29 cellular contexts compared by ENCODE assay signal in genomic region chr9:36911037-36911436, GRCh38.
DNase-seq lines count a peak whose midpoint lies in the region; ATAC-seq and TF ChIP-seq lines count a peak whose summit lies in the region.
"Had no signal": no experiment of that assay in that cellular context is flagged by ENCODE, and none has a peak within 500 bp of the region (broad histone marks: within the 10 kb centered on the region; RNA-seq: fewer than 3 reads in every experiment).

No MANE protein-coding gene starts in this region.

- H3K36me3 ChIP-seq in endodermal cell (ENCODE audit: control insufficient read depth, insufficient read depth, low read length), result no peaks in the 10 kb centered on the region
- H3K36me3 ChIP-seq: gastroesophageal sphincter, left ventricle myocardium inferior, pancreas had no signal

- H3K9me3 Mint-ChIP-seq in endodermal cell, result no peaks in the 10 kb centered on the region
- H3K9me3 Mint-ChIP-seq in natural killer cell treated with Interleukin-12 subunit alpha and Interleukin-12 subunit beta and Interleukin-15 and Interleukin-18, amount 100 ng/mL, for 72 hours, result no peaks in the 10 kb centered on the region
- no peaks in the 10 kb centered on the region for H3K9me3 Mint-ChIP-seq in T-helper 2 cell treated with Interferon-gamma antibody and Interleukin-4, amounts not matched to agents 5 μg/mL and 100 μg/mL, for 36 hours
- H3K9me3 Mint-ChIP-seq: activated naive CD4-positive, alpha-beta T cell treated with anti-CD3 and anti-CD28 coated beads, Interleukin-2, amount 50 U/mL, for 72 hours; activated T-helper 17 cell treated with anti-CD3 and anti-CD28 coated beads, Interleukin-2, amount 50 U/mL, for 72 hours had no signal

- no peak overlapping the region for H3K9ac ChIP-seq in endodermal cell (ENCODE audit: extremely low read depth, low read length, poor library complexity, severe bottlenecking)
- H3K9ac ChIP-seq: SK-N-SH had no signal

- H3K4me3 ChIP-seq in NB4 (ENCODE audit: low read depth, low read length) (no peak overlapping the region), endodermal cell (ENCODE audit: low read length) (no peak overlapping the region)
- H3K4me3 ChIP-seq: gastroesophageal sphincter, K562, left ventricle myocardium inferior, pancreas had no signal

- peaks cover 14% of the 10 kb centered on the region for H3K27me3 Mint-ChIP-seq in endodermal cell (ENCODE audit: insufficient read depth)
- peaks cover 28 to 37% of the 10 kb centered on the region in 2 donors for H3K27me3 Mint-ChIP-seq in natural killer cell treated with Interleukin-12 subunit alpha and Interleukin-12 subunit beta and Interleukin-15 and Interleukin-18, amount 100 ng/mL, for 72 hours
- H3K27me3 Mint-ChIP-seq in T-helper 2 cell treated with Interferon-gamma antibody and Interleukin-4, amounts not matched to agents 5 μg/mL and 100 μg/mL, for 36 hours (ENCODE audit: low read depth), result peaks cover 32% of the 10 kb centered on the region

- H3K4me3 Mint-ChIP-seq in endodermal cell, result no peak overlapping the region
- no peak overlapping the region for H3K4me3 Mint-ChIP-seq in natural killer cell treated with Interleukin-12 subunit alpha and Interleukin-12 subunit beta and Interleukin-15 and Interleukin-18, amount 100 ng/mL, for 72 hours
- no peak overlapping the region for H3K4me3 Mint-ChIP-seq in T-helper 2 cell treated with Interferon-gamma antibody and Interleukin-4, amounts not matched to agents 5 μg/mL and 100 μg/mL, for 36 hours
- H3K4me3 Mint-ChIP-seq: activated T-helper 17 cell treated with anti-CD3 and anti-CD28 coated beads, Interleukin-2, amount 50 U/mL, for 72 hours; nephron progenitor cell had no signal

- 93 to 100% methylated on average over 5 to 6 of the region's 6 CpGs for WGBS in endodermal cell (ENCODE audit: insufficient coverage in 1 of 2, insufficient read length in 1 of 2), 2 experiments

- H3K36me3 Mint-ChIP-seq in endodermal cell (ENCODE audit: low read depth), result no peaks in the 10 kb centered on the region
- no peaks in the 10 kb centered on the region for H3K36me3 Mint-ChIP-seq in natural killer cell treated with Interleukin-12 subunit alpha and Interleukin-12 subunit beta and Interleukin-15 and Interleukin-18, amount 100 ng/mL, for 72 hours
- no peaks in the 10 kb centered on the region for H3K36me3 Mint-ChIP-seq in T-helper 2 cell treated with Interferon-gamma antibody and Interleukin-4, amounts not matched to agents 5 μg/mL and 100 μg/mL, for 36 hours (ENCODE audit: low read depth)
- H3K36me3 Mint-ChIP-seq: activated naive CD4-positive, alpha-beta T cell treated with anti-CD3 and anti-CD28 coated beads, Interleukin-2, amount 50 U/mL, for 72 hours had no signal

- TF ChIP-seq CTCF in GM12873 (IDR thresholded peaks at IDR 0.05; ENCODE audit: insufficient read depth, low read depth, low read length, missing control alignments) (peak; percentile 34), NB4 (IDR thresholded peaks at IDR 0.05; ENCODE audit: low read depth, low read length) (peak; percentile 17), endodermal cell (conservative IDR thresholded peaks at IDR 0.05) (peak; percentile 43)

- no peaks in the 10 kb centered on the region for H3K9me3 ChIP-seq in endodermal cell (ENCODE audit: control insufficient read depth, low read length)
- H3K9me3 ChIP-seq: pancreas had no signal

- no peak overlapping the region for H3K27ac ChIP-seq in endodermal cell (ENCODE audit: low read depth, low read length)
- H3K27ac ChIP-seq: gastroesophageal sphincter, left ventricle myocardium inferior, pancreas, VCaP had no signal

- no peak for DNase-seq in NB4 (ENCODE audit: low read depth)
- DNase-seq in endodermal cell, result peak; percentile 38
- no peak for DNase-seq in natural killer cell treated with Interleukin-12 subunit alpha and Interleukin-12 subunit beta and Interleukin-15 and Interleukin-18, amount 100 ng/mL, for 72 hours (ENCODE audit: low spot score)
- DNase-seq in NCI-H1105 treated with DMSO at 0.1 percent for 48 hours (lab: John Stamatoyannopoulos, UW), result no peak
- no peak for DNase-seq in NCI-H526 (lab: John Stamatoyannopoulos, UW)
- no peak for DNase-seq in T-helper 2 cell treated with Interferon-gamma antibody and Interleukin-4, amounts not matched to agents 5 μg/mL and 100 μg/mL, for 36 hours (ENCODE audit: low spot score)
- DNase-seq: activated CD4-positive, alpha-beta T cell treated with anti-CD3 and anti-CD28 coated beads, Interleukin-2, amount 50 U/mL, for 48 hours; activated CD8-positive, alpha-beta memory T cell treated with anti-CD3 and anti-CD28 coated beads, Interleukin-2, amount 50 U/mL, for 48 hours; aorta; central memory CD4-positive, alpha-beta T cell; dermis blood vessel endothelial cell; DMS153; hypothalamus; left ventricle myocardium inferior; MV-4-11; NCI-H187 treated with DMSO at 0.1 percent for 48 hours; nephron progenitor cell; pancreas; right cardiac atrium; SK-N-SH; stimulated activated CD4-positive, alpha-beta T cell treated with anti-CD3 and anti-CD28 coated beads, Interleukin-12 subunit alpha, Interleukin-12 subunit beta, amount 100 ng/mL, for 4 hours; stimulated activated CD4-positive, alpha-beta T cell treated with anti-CD3 and anti-CD28 coated beads, Interleukin-4, amount 100 ng/mL, for 4 hours; stimulated activated naive CD8-positive, alpha-beta T cell treated with anti-CD3 and anti-CD28 coated beads, Interleukin-15, Interleukin-2, amounts not matched to agents 100 U/mL and 50 U/mL, for 24 hours had no signal

- H3K4me1 Mint-ChIP-seq in endodermal cell, result no peaks in the 10 kb centered on the region
- no peaks in the 10 kb centered on the region for H3K4me1 Mint-ChIP-seq in natural killer cell treated with Interleukin-12 subunit alpha and Interleukin-12 subunit beta and Interleukin-15 and Interleukin-18, amount 100 ng/mL, for 72 hours (ENCODE audit: low read depth in 2 of 2)
- no peaks in the 10 kb centered on the region for H3K4me1 Mint-ChIP-seq in T-helper 2 cell treated with Interferon-gamma antibody and Interleukin-4, amounts not matched to agents 5 μg/mL and 100 μg/mL, for 36 hours (ENCODE audit: low read depth)
- H3K4me1 Mint-ChIP-seq: activated T-helper 17 cell treated with anti-CD3 and anti-CD28 coated beads, Interleukin-2, amount 50 U/mL, for 72 hours; nephron progenitor cell had no signal

- H3K27ac Mint-ChIP-seq in endodermal cell, result no peak overlapping the region
- no peak overlapping the region for H3K27ac Mint-ChIP-seq in natural killer cell treated with Interleukin-12 subunit alpha and Interleukin-12 subunit beta and Interleukin-15 and Interleukin-18, amount 100 ng/mL, for 72 hours
- H3K27ac Mint-ChIP-seq in T-helper 2 cell treated with Interferon-gamma antibody and Interleukin-4, amounts not matched to agents 5 μg/mL and 100 μg/mL, for 36 hours, result no peak overlapping the region
- H3K27ac Mint-ChIP-seq: activated naive CD4-positive, alpha-beta T cell treated with anti-CD3 and anti-CD28 coated beads, Interleukin-2, amount 50 U/mL, for 72 hours; activated T-helper 17 cell treated with anti-CD3 and anti-CD28 coated beads, Interleukin-2, amount 50 U/mL, for 72 hours; nephron progenitor cell had no signal

- peaks cover 7% of the 10 kb centered on the region for H3K27me3 ChIP-seq in endodermal cell (ENCODE audit: control insufficient read depth, insufficient read depth, low read length, poor library complexity, severe bottlenecking)
- H3K27me3 ChIP-seq: pancreas had no signal

- ATAC-seq in natural killer cell treated with Interleukin-12 subunit alpha and Interleukin-12 subunit beta and Interleukin-15 and Interleukin-18, amount 100 ng/mL, for 72 hours, result no peak
- ATAC-seq: activated naive CD4-positive, alpha-beta T cell treated with anti-CD3 and anti-CD28 coated beads, Interleukin-2, amount 50 U/mL, for 72 hours; activated T-helper 17 cell treated with anti-CD3 and anti-CD28 coated beads, Interleukin-2, amount 50 U/mL, for 72 hours; gastroesophageal sphincter; K562; pancreas; right cardiac atrium; stimulated activated naive CD8-positive, alpha-beta T cell treated with anti-CD3 and anti-CD28 coated beads, Interleukin-15, Interleukin-2, amounts not matched to agents 100 U/mL and 50 U/mL, for 24 hours had no signal

- no peaks in the 10 kb centered on the region for H3K4me1 ChIP-seq in endodermal cell (ENCODE audit: control insufficient read depth, insufficient read depth, low read length)
- H3K4me1 ChIP-seq: gastroesophageal sphincter, left ventricle myocardium inferior, pancreas had no signal

- no peak for TF ChIP-seq POLR2A in NB4 (IDR thresholded peaks at IDR 0.05; ENCODE audit: extremely low read depth, insufficient read length)
